ENCODE assay signal across 1 cellular context in the genomic region with DNA sequence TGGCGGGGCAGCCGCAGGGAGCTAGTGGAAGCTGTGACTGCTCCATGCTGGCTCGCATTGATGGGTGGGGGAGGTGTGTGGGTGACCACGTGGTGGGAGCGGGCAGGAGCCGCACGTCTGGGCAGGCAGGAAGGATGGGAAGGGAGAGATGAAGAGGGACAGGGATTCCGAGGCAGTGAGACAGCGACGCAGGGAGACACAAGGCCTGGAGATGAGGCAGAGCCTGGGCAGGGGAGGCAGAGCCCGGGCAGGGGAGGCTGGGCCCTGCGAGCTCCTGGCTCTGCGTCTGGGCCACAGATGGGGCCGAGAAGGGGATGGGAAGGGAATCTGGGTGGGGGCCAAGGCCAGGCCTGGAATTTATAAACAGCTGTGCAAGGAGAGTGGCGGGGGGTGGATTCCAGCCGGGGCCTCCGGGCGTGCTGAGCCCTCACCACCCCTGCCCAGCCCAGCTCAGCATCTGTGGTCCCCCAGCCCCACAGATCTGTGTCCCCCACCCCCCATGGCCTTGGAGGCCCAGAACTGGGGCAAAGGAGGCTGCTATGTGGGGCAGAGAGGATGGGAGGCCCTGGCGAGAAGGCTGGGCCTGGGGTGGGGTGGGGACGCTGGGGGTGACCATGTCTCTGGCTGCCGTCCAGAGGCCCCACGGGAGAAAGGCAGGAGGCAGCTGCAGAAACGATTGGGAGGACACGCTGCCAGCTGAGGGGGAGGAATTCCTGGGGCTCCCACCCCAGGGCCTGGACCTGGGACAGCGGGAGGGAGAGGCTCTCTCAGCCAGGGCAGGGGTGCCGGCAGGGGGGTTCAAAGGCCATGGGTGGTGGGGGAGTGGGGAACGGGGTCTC.
TF ChIP-seq lines count a peak whose summit lies in the region.

No MANE protein-coding gene starts in this region.

TF ChIP-seq in A549, 52 proteins besides CTCF, POLR2A, EP300 and RAD21 (continued from another document):
- TF ChIP-seq CHD2 (IDR thresholded peaks at IDR 0.05; ENCODE audit: low read length, partially characterized antibody) (no peak), FOSL2 (IDR thresholded peaks at IDR 0.05) (no peak), FOSL2 (CRISPR knock-in tag; IDR thresholded peaks at IDR 0.05) (peak; percentile 57)
- TF ChIP-seq, protein P1, sequence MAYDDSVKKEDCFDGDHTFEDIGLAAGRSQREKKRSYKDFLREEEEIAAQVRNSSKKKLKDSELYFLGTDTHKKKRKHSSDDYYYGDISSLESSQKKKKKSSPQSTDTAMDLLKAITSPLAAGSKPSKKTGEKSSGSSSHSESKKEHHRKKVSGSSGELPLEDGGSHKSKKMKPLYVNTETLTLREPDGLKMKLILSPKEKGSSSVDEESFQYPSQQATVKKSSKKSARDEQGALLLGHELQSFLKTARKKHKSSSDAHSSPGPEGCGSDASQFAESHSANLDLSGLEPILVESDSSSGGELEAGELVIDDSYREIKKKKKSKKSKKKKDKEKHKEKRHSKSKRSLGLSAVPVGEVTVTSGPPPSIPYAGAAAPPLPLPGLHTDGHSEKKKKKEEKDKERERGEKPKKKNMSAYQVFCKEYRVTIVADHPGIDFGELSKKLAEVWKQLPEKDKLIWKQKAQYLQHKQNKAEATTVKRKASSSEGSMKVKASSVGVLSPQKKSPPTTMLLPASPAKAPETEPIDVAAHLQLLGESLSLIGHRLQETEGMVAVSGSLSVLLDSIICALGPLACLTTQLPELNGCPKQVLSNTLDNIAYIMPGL (CRISPR knock-in tag; IDR thresholded peaks at IDR 0.05; ENCODE audit: borderline replicate concordance): no peak
- TF ChIP-seq, protein P2, sequence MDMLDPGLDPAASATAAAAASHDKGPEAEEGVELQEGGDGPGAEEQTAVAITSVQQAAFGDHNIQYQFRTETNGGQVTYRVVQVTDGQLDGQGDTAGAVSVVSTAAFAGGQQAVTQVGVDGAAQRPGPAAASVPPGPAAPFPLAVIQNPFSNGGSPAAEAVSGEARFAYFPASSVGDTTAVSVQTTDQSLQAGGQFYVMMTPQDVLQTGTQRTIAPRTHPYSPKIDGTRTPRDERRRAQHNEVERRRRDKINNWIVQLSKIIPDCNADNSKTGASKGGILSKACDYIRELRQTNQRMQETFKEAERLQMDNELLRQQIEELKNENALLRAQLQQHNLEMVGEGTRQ (IDR thresholded peaks at IDR 0.05): peak; percentile 87
- TF ChIP-seq, protein P3, sequence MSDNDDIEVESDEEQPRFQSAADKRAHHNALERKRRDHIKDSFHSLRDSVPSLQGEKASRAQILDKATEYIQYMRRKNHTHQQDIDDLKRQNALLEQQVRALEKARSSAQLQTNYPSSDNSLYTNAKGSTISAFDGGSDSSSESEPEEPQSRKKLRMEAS (IDR thresholded peaks at IDR 0.05): peak; percentile 99
- TF ChIP-seq, protein P4, sequence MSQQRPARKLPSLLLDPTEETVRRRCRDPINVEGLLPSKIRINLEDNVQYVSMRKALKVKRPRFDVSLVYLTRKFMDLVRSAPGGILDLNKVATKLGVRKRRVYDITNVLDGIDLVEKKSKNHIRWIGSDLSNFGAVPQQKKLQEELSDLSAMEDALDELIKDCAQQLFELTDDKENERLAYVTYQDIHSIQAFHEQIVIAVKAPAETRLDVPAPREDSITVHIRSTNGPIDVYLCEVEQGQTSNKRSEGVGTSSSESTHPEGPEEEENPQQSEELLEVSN (IDR thresholded peaks at IDR 0.05; ENCODE audit: borderline replicate concordance, low read depth): peak; percentile 81
